20 cellular contexts compared by ENCODE assay signal in the genomic region with DNA sequence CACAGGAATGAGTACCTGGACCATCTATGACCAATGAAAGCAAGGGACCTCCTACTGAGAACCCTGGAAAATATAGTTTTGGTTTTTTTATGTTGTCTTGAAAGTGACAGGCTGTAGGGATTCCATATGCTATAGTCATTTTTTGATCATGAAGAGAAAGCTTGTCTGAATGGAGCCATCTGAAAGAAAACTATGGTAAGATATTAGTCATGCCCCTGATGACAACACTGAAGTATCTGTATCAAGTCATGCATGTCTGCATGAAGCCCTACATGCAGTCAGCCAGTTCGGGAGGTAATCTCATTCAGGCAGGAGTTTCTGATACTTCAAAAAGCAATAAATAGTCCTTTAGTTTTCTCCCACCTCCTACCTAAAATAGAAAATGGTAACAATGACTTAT.
DNase-seq lines count a peak whose midpoint lies in the region; ATAC-seq, FAIRE-seq and TF ChIP-seq lines count a peak whose summit lies in the region.
"Had no signal": no experiment of that assay in that cellular context is flagged by ENCODE, and none has a peak within 500 bp of the region (broad histone marks: within the 10 kb centered on the region; RNA-seq: fewer than 3 reads in every experiment).

No MANE protein-coding gene starts in this region.

- FAIRE-seq in urothelium cell line (lab: Jason Lieb, UNC), result no peak
- FAIRE-seq: GM12892, GM18507, H54 had no signal

- WGBS in mammary epithelial cell (ENCODE audit: low coverage, missing lambda C conversion rate), result 13% methylated on average over 1 of the region's 1 CpG
- WGBS in heart left ventricle, 4 donors, result 35 to 53% (median 47%) methylated on average over 1 of the region's 1 CpG

- in situ Hi-C loops in mammary epithelial cell (cut with MboI; ENCODE audit: low sequenced_read_pairs in 2 of 2), result no loop called here

- POLR2A ChIA-PET in MCF 10A (lab: Yijun Ruan, JAX), result no interaction called here

- ATAC-seq in heart left ventricle, result no peak
- ATAC-seq: GM23338 had no signal

- DNase-seq in MCF 10A (ENCODE audit: unreplicated experiment) (peak; percentile 3), mammary epithelial cell (no peak), MG63 (peak; percentile 24), kidney epithelial cell (ENCODE audit: low read depth) (peak; percentile 38), nucleus accumbens (lab: John Stamatoyannopoulos, UW) (no peak), urothelium cell line (ENCODE audit: low spot score) (no peak), NCI-H774 (lab: John Stamatoyannopoulos, UW) (no peak), heart left ventricle (no peak)
- DNase-seq: 8988T; Calu3; CD4-positive, alpha-beta memory T cell; DMS79; GDM1; HCEC 1CT had no signal

- H3K27ac ChIP-seq in mammary epithelial cell (ENCODE audit: insufficient read depth, low read depth, low read length) (no peak overlapping the region), heart left ventricle (no peak overlapping the region)
- H3K27ac ChIP-seq: BLaER1 had no signal

- H2AFZ ChIP-seq in mammary epithelial cell (ENCODE audit: low read depth, low read length), result no peak overlapping the region
- H2AFZ ChIP-seq: GM23338 had no signal

- no peaks in the 10 kb centered on the region for H3K79me2 ChIP-seq in mammary epithelial cell (ENCODE audit: insufficient read depth, low read length)

- CTCF ChIA-PET in MCF 10A (lab: Yijun Ruan, JAX), result no interaction called here
- CTCF ChIA-PET in mammary epithelial cell (lab: Charles Lee; ENCODE audit: low non-redundant PET), result no interaction called here

- no peak overlapping the region for H3K4me3 ChIP-seq in mammary epithelial cell (replicated peaks in 1 of 3; ENCODE audit: insufficient read depth in 1 of 3, low read depth in 2 of 3, low read length in 3 of 3)
- no peak overlapping the region for H3K4me3 ChIP-seq in MG63
- no peak overlapping the region for H3K4me3 ChIP-seq in kidney epithelial cell (ENCODE audit: low read depth, low read length)
- no peak overlapping the region for H3K4me3 ChIP-seq in heart left ventricle
- H3K4me3 ChIP-seq: BLaER1, GM23338 had no signal

- BruUV-seq in MCF 10A (replicated peaks; lab: Mats Ljungman, UMichigan) (no TSS peak), mammary epithelial cell (replicated peaks; lab: Mats Ljungman, UMichigan) (no TSS peak)

- no peak overlapping the region for H3K4me2 ChIP-seq in mammary epithelial cell (ENCODE audit: insufficient read depth, low read depth, low read length)
- H3K4me2 ChIP-seq: BLaER1, GM23338 had no signal

- no peaks in the 10 kb centered on the region for H3K9me3 Mint-ChIP-seq in MCF 10A (ENCODE audit: unreplicated experiment)

- no peaks in the 10 kb centered on the region for H3K27me3 Mint-ChIP-seq in MCF 10A (ENCODE audit: insufficient read depth, unreplicated experiment)
- H3K27me3 Mint-ChIP-seq: CD4-positive, alpha-beta memory T cell had no signal

- no peaks in the 10 kb centered on the region for H4K20me1 ChIP-seq in mammary epithelial cell (ENCODE audit: insufficient read depth, low read length)
- H4K20me1 ChIP-seq: BLaER1 had no signal

- no peaks in the 10 kb centered on the region for H3K36me3 Mint-ChIP-seq in MCF 10A (ENCODE audit: insufficient read depth, unreplicated experiment)
- H3K36me3 Mint-ChIP-seq: CD14-positive monocyte; CD4-positive, alpha-beta memory T cell had no signal

- H3K36me3 ChIP-seq in mammary epithelial cell (ENCODE audit: insufficient read depth, low read length) (no peaks in the 10 kb centered on the region), MG63 (no peaks in the 10 kb centered on the region), kidney epithelial cell (ENCODE audit: control insufficient read depth, insufficient read depth, low read length) (no peaks in the 10 kb centered on the region), heart left ventricle (no peaks in the 10 kb centered on the region)
- H3K36me3 ChIP-seq: BLaER1 had no signal

- dilution Hi-C loops in mammary epithelial cell (cut with HindIII; ENCODE audit: low sequenced_read_pairs), result no loop called here

- no peak overlapping the region for H3K9ac ChIP-seq in mammary epithelial cell (ENCODE audit: insufficient read depth, low read length)
- H3K9ac ChIP-seq: BLaER1 had no signal

- no peak for TF ChIP-seq CTCF in MCF 10A (IDR thresholded peaks at IDR 0.05; ENCODE audit: unreplicated experiment)
- no peak for TF ChIP-seq CTCF in mammary epithelial cell (conservative IDR thresholded peaks at IDR 0.05 in 1 of 2, IDR thresholded peaks at IDR 0.05 in 1 of 2; ENCODE audit: extremely low read depth in 1 of 2, insufficient read depth in 1 of 2, low read depth in 1 of 2, low read length in 2 of 2)
- TF ChIP-seq CTCF in kidney epithelial cell (IDR thresholded peaks at IDR 0.05; ENCODE audit: insufficient read depth, low read length, poor library complexity, severe bottlenecking), result no peak
- no peak for TF ChIP-seq CTCF in heart left ventricle (IDR thresholded peaks at IDR 0.05)

- intact Hi-C loops in MCF 10A (cut with micrococcal nuclease), result no loop called here
- intact Hi-C loops in mammary epithelial cell (cut with micrococcal nuclease), result no loop called here
- intact Hi-C loops in heart left ventricle (cut with DNase I), result no loop called here

- H3K27ac Mint-ChIP-seq in MCF 10A (ENCODE audit: low read depth, unreplicated experiment), result no peak overlapping the region
- H3K27ac Mint-ChIP-seq: CD14-positive monocyte; CD4-positive, alpha-beta memory T cell; GM23338 had no signal

- H3K4me3 Mint-ChIP-seq in MCF 10A (ENCODE audit: unreplicated experiment), result no peak overlapping the region
- H3K4me3 Mint-ChIP-seq: CD14-positive monocyte; CD4-positive, alpha-beta memory T cell; GM23338 had no signal

- H3K4me1 ChIP-seq in mammary epithelial cell (ENCODE audit: insufficient read depth, low read length) (no peaks in the 10 kb centered on the region), heart left ventricle (no peaks in the 10 kb centered on the region)
- H3K4me1 ChIP-seq: BLaER1 had no signal

- H3K9me3 ChIP-seq in mammary epithelial cell (replicated peaks; ENCODE audit: insufficient read depth, low read length) (peaks cover 7% of the 10 kb centered on the region), MG63 (peaks cover 5% of the 10 kb centered on the region; the same call in 1 of the 2 replicates), heart left ventricle (peaks cover 0 to 6% (median 0%) of the 10 kb centered on the region in 12 donors)
- H3K9me3 ChIP-seq: BLaER1 had no signal

- H3K27me3 ChIP-seq in mammary epithelial cell (ENCODE audit: insufficient read depth, low read length), result no peaks in the 10 kb centered on the region
- no peaks in the 10 kb centered on the region for H3K27me3 ChIP-seq in MG63
- H3K27me3 ChIP-seq in kidney epithelial cell (ENCODE audit: control insufficient read depth, insufficient read depth, low read length), result no peaks in the 10 kb centered on the region
- no peaks in the 10 kb centered on the region for H3K27me3 ChIP-seq in heart left ventricle
- H3K27me3 ChIP-seq: BLaER1 had no signal

- peaks cover 6% of the 10 kb centered on the region for H3K4me1 Mint-ChIP-seq in MCF 10A (ENCODE audit: insufficient read depth, unreplicated experiment)
- H3K4me1 Mint-ChIP-seq: CD14-positive monocyte; CD4-positive, alpha-beta memory T cell had no signal

- TF ChIP-seq POLR2A in heart left ventricle (IDR thresholded peaks at IDR 0.05), result no peak

Comparison
In these comparisons a context has a peak if more than half of its experiments do, and no peak if none do; other contexts are left out.
1. DNase-seq: peak in MCF 10A (single experiment), MG63 (single experiment) and kidney epithelial cell (single experiment); none in mammary epithelial cell (single experiment), nucleus accumbens (0 of 56), urothelium cell line (single experiment), NCI-H774 (single experiment) and heart left ventricle (0 of 5).